Comparison of ENCODE assay signal across 21 cellular contexts in genomic region chr3:146746190-146746589, GRCh38.
DNase-seq lines count a peak whose midpoint lies in the region; ATAC-seq, FAIRE-seq and TF ChIP-seq lines count a peak whose summit lies in the region.
"Had no signal": no experiment of that assay in that cellular context is flagged by ENCODE, and none has a peak within 500 bp of the region (broad histone marks: within the 10 kb centered on the region; RNA-seq: fewer than 3 reads in every experiment).

No MANE protein-coding gene starts in this region.

- no peak overlapping the region for H2BK12ac ChIP-seq in mesenchymal stem cell (ENCODE audit: low read length in 2 of 2)

- peak; percentile 31 for DNase-seq in AG09309 (ENCODE audit: low read depth)
- peak; percentile 23 for DNase-seq in IMR-90
- peak; percentile 70 for DNase-seq in choroid plexus epithelial cell (ENCODE audit: low read depth)
- no peak for DNase-seq in mesenchymal stem cell
- no peak for DNase-seq in middle frontal gyrus (ENCODE audit: extremely low spot score, low spot score)
- no peak for DNase-seq in ascending aorta (ENCODE audit: low spot score in 2 of 2)
- no peak for DNase-seq in H54 (ENCODE audit: insufficient read length, low spot score)
- DNase-seq: activated effector memory CD4-positive, alpha-beta T cell treated with Interleukin-2 at 50 U/mL for 16 hours; amygdala; cortex of kidney; erythroblast; midbrain; NCI-H2081 treated with DMSO at 0.1 percent for 48 hours; NCI-H510A treated with DMSO at 0.1 percent for 48 hours; stimulated activated CD4-positive, alpha-beta T cell treated with anti-CD3 and anti-CD28 coated beads, Interleukin-1b, Interleukin-23, amount 100 ng/mL, for 48 hours; T1000 had no signal

- H3K4me2 ChIP-seq in IMR-90 (ENCODE audit: low read depth, low read length) (no peak overlapping the region), mesenchymal stem cell (ENCODE audit: low read length, poor library complexity, severe bottlenecking) (no peak overlapping the region)

- no peaks in the 10 kb centered on the region for H3K36me3 ChIP-seq in IMR-90 (ENCODE audit: control insufficient read depth, insufficient read depth, low read length)
- H3K36me3 ChIP-seq in mesenchymal stem cell (ENCODE audit: control insufficient read depth in 1 of 2, insufficient read depth in 2 of 2, low read depth in 1 of 2, low read length in 2 of 2), result no peaks in the 10 kb centered on the region
- no peaks in the 10 kb centered on the region for H3K36me3 ChIP-seq in ascending aorta
- H3K36me3 ChIP-seq: right atrium auricular region had no signal

- no peak for TF ChIP-seq POLR2A in IMR-90 (IDR thresholded peaks at IDR 0.05; ENCODE audit: low read depth, low read length)
- TF ChIP-seq POLR2A in H54 (IDR thresholded peaks at IDR 0.05; ENCODE audit: low read depth, low read length), result no peak

- H2BK5ac ChIP-seq in IMR-90 (ENCODE audit: low read depth, low read length, poor library complexity, severe bottlenecking) (no peak overlapping the region), mesenchymal stem cell (ENCODE audit: low read depth, low read length, poor library complexity, severe bottlenecking) (no peak overlapping the region)

- in situ Hi-C loops in IMR-90 (cut with MboI; ENCODE audit: low sequenced_read_pairs), result no loop called here

- H3K9me1 ChIP-seq in IMR-90 (ENCODE audit: insufficient read depth, low read length), result no peaks in the 10 kb centered on the region

- FAIRE-seq in H54 (lab: Jason Lieb, UNC), result no peak
- FAIRE-seq: GM12891, urothelium cell line had no signal

- H2AFZ ChIP-seq in IMR-90 (replicated peaks; ENCODE audit: low read length, poor library complexity) (no peak overlapping the region), mesenchymal stem cell (ENCODE audit: low read depth, low read length) (no peak overlapping the region)

- TF ChIP-seq CTCF in AG09309 (IDR thresholded peaks at IDR 0.05; ENCODE audit: control insufficient read depth, insufficient read depth, low read depth, low read length, missing control alignments) (no peak), IMR-90 (conservative IDR thresholded peaks at IDR 0.05; ENCODE audit: low read depth, low read length) (no peak), choroid plexus epithelial cell (conservative IDR thresholded peaks at IDR 0.05; ENCODE audit: low read depth, low read length) (no peak), ascending aorta (IDR thresholded peaks at IDR 0.05) (no peak)

- H3K23ac ChIP-seq in IMR-90 (ENCODE audit: low read depth, low read length), result no peak overlapping the region
- no peak overlapping the region for H3K23ac ChIP-seq in mesenchymal stem cell (ENCODE audit: low read length in 2 of 2)

- intact Hi-C loops in IMR-90 (cut with micrococcal nuclease), result loop anchor here (10.0 kb wide), 1 partner anchor 869 kb away; no protein-coding TSS in a partner anchor
- intact Hi-C loops in ascending aorta (cut with DNase I), result no loop called here

- H3K18ac ChIP-seq in IMR-90 (ENCODE audit: low read depth, low read length) (no peak overlapping the region), mesenchymal stem cell (ENCODE audit: low read depth in 1 of 2, low read length in 2 of 2) (no peak overlapping the region)

- H4K8ac ChIP-seq in IMR-90 (ENCODE audit: low read depth in 2 of 2, low read length in 2 of 2), result no peak overlapping the region
- H4K8ac ChIP-seq in mesenchymal stem cell (ENCODE audit: low read length), result no peak overlapping the region

- H3K9ac ChIP-seq in IMR-90 (ENCODE audit: low read depth, low read length) (no peak overlapping the region), mesenchymal stem cell (ENCODE audit: low read length) (no peak overlapping the region)

- H4K91ac ChIP-seq in IMR-90 (ENCODE audit: insufficient read depth, low read depth, low read length) (no peak overlapping the region), mesenchymal stem cell (ENCODE audit: low read length) (no peak overlapping the region)

- H3K14ac ChIP-seq in IMR-90 (replicated peaks; ENCODE audit: low read depth, low read length) (no peak overlapping the region), mesenchymal stem cell (ENCODE audit: low read length in 2 of 2) (no peak overlapping the region)

- ATAC-seq in IMR-90 (ENCODE audit: low read depth) (no peak), HG03342 (IDR thresholded peaks at IDR 0.05; ENCODE audit: unreplicated experiment) (no peak)
- ATAC-seq: activated CD4-positive, CD25-positive, alpha-beta regulatory T cell treated with anti-CD3 and anti-CD28 coated beads, Interleukin-2, amount 50 U/mL, for 24 hours had no signal

- H3K27me3 ChIP-seq in IMR-90 (ENCODE audit: control insufficient read depth, insufficient read depth, low read length) (no peaks in the 10 kb centered on the region), mesenchymal stem cell (ENCODE audit: control insufficient read depth in 1 of 2, insufficient read depth in 1 of 2, low read length in 2 of 2) (no peaks in the 10 kb centered on the region), ascending aorta (no peaks in the 10 kb centered on the region)
- H3K27me3 ChIP-seq: right atrium auricular region had no signal

- no peaks in the 10 kb centered on the region for H3K4me1 ChIP-seq in IMR-90 (ENCODE audit: control insufficient read depth, insufficient read depth, low read length)
- H3K4me1 ChIP-seq in mesenchymal stem cell (ENCODE audit: control insufficient read depth, insufficient read depth, low read depth, low read length), result peaks cover 1% of the 10 kb centered on the region
- H3K4me1 ChIP-seq in ascending aorta, result no peaks in the 10 kb centered on the region
- H3K4me1 ChIP-seq: right atrium auricular region had no signal

- no peak overlapping the region for H2AK5ac ChIP-seq in IMR-90 (ENCODE audit: low read depth, low read length)
- H2AK5ac ChIP-seq in mesenchymal stem cell (ENCODE audit: low read length, severe bottlenecking), result no peak overlapping the region

- dilution Hi-C loops in IMR-90 (cut with HindIII; ENCODE audit: low sequenced_read_pairs, unreplicated experiment), result no loop called here

- H3K9me3 ChIP-seq in IMR-90 (ENCODE audit: control insufficient read depth, insufficient read depth, low read length), result no peaks in the 10 kb centered on the region
- no peaks in the 10 kb centered on the region for H3K9me3 ChIP-seq in mesenchymal stem cell (ENCODE audit: control insufficient read depth, low read length)
- H3K9me3 ChIP-seq in ascending aorta, result no peaks in the 10 kb centered on the region
- H3K9me3 ChIP-seq: right atrium auricular region had no signal

- H4K20me1 ChIP-seq in IMR-90 (ENCODE audit: insufficient read depth, low read length), result no peaks in the 10 kb centered on the region

- H3K79me1 ChIP-seq in IMR-90 (ENCODE audit: low read depth in 1 of 2, low read length in 2 of 2) (no peaks in the 10 kb centered on the region), mesenchymal stem cell (replicated peaks; ENCODE audit: low read length, poor library complexity, severe bottlenecking) (no peaks in the 10 kb centered on the region)

- H3K4me3 ChIP-seq in AG09309 (ENCODE audit: control insufficient read depth, low read depth, low read length) (no peak overlapping the region), IMR-90 (ENCODE audit: insufficient read depth, low read depth, low read length) (no peak overlapping the region), choroid plexus epithelial cell (ENCODE audit: low read depth, low read length) (no peak overlapping the region), mesenchymal stem cell (ENCODE audit: insufficient read depth in 1 of 2, low read depth in 1 of 2, low read length in 2 of 2) (no peak overlapping the region), ascending aorta (no peak overlapping the region)
- H3K4me3 ChIP-seq: right atrium auricular region had no signal

- H2BK20ac ChIP-seq in IMR-90 (ENCODE audit: low read depth, low read length), result no peak overlapping the region

- no peak overlapping the region for H3K56ac ChIP-seq in IMR-90 (ENCODE audit: extremely low read depth, insufficient read depth, low read length)

- H3K27ac ChIP-seq in IMR-90 (ENCODE audit: insufficient read depth, low read length) (no peak overlapping the region), mesenchymal stem cell (ENCODE audit: low read length, poor library complexity, severe bottlenecking) (peak overlapping the region; percentile 33), ascending aorta (no peak overlapping the region)
- H3K27ac ChIP-seq: right atrium auricular region had no signal

- POLR2A ChIA-PET in IMR-90 (lab: Charles Lee; ENCODE audit: unreplicated experiment), result no interaction called here

- H4K5ac ChIP-seq in IMR-90 (ENCODE audit: low read depth, low read length), result no peak overlapping the region

- no peak for TF ChIP-seq RAD21 in IMR-90 (IDR thresholded peaks at IDR 0.05; ENCODE audit: low read length)

- H2BK15ac ChIP-seq in IMR-90 (ENCODE audit: low read depth, low read length), result no peak overlapping the region
- no peak overlapping the region for H2BK15ac ChIP-seq in mesenchymal stem cell (ENCODE audit: low read depth, poor library complexity, severe bottlenecking)

- no peak overlapping the region for H2AK9ac ChIP-seq in IMR-90 (replicated peaks; ENCODE audit: low read depth, low read length, poor library complexity)

- H3K4ac ChIP-seq in IMR-90 (ENCODE audit: low read depth, low read length) (no peak overlapping the region), mesenchymal stem cell (ENCODE audit: low read depth in 1 of 2, low read length in 2 of 2) (no peak overlapping the region)

- no TSS peak for BruUV-seq in IMR-90 (replicated peaks; lab: Mats Ljungman, UMichigan)

- CTCF ChIA-PET in IMR-90 (lab: Yijun Ruan, JAX), result no interaction called here

- no peak overlapping the region for H2BK120ac ChIP-seq in IMR-90 (ENCODE audit: low read depth, low read length)
- no peak overlapping the region for H2BK120ac ChIP-seq in mesenchymal stem cell (ENCODE audit: low read depth, low read length)

TF ChIP-seq in IMR-90, 13 proteins besides CTCF, POLR2A, EP300 and RAD21:
- no peak for TF ChIP-seq FOS (IDR thresholded peaks at IDR 0.05; ENCODE audit: low read depth, low read length)
- no peak for TF ChIP-seq SMC3 (IDR thresholded peaks at IDR 0.05; ENCODE audit: low read depth, low read length)
- TF ChIP-seq NFE2L2 (IDR thresholded peaks at IDR 0.05; ENCODE audit: low read depth, low read length), result no peak
- no peak for TF ChIP-seq MXI1 (IDR thresholded peaks at IDR 0.05; ENCODE audit: borderline replicate concordance, low read depth, low read length)
- TF ChIP-seq USF2 (IDR thresholded peaks at IDR 0.05; ENCODE audit: low read depth, low read length), result no peak
- no peak for TF ChIP-seq CHD1 (IDR thresholded peaks at IDR 0.05; ENCODE audit: low read depth, low read length)
- TF ChIP-seq BHLHE40 (IDR thresholded peaks at IDR 0.05; ENCODE audit: low read depth, low read length), result no peak
- no peak for TF ChIP-seq RFX5 (IDR thresholded peaks at IDR 0.05; ENCODE audit: low read depth, low read length)

Comparison
In these comparisons a context has a peak if more than half of its experiments do, and no peak if none do; other contexts are left out.
1. DNase-seq: peak in AG09309 (single experiment), IMR-90 (single experiment) and choroid plexus epithelial cell (single experiment); none in mesenchymal stem cell (single experiment), middle frontal gyrus (single experiment), ascending aorta (0 of 2) and H54 (single experiment).